Comparison of ENCODE assay signal across 3 cellular contexts in genomic region chr18:9772847-9773677, GRCh38.
TF ChIP-seq lines count a peak whose summit lies in the region.

No MANE protein-coding gene starts in this region.

TF ChIP-seq in IMR-90, 13 proteins besides CTCF, POLR2A, EP300 and RAD21 (continued from another document):
- TF ChIP-seq MXI1 (IDR thresholded peaks at IDR 0.05; ENCODE audit: borderline replicate concordance, low read depth, low read length) = no peak
- TF ChIP-seq ELK1 (IDR thresholded peaks at IDR 0.05; ENCODE audit: borderline replicate concordance, low read depth, low read length) = no peak
- TF ChIP-seq CHD1 (IDR thresholded peaks at IDR 0.05; ENCODE audit: low read depth, low read length) = no peak
- no peak for TF ChIP-seq RFX5 (IDR thresholded peaks at IDR 0.05; ENCODE audit: low read depth, low read length)
- TF ChIP-seq RCOR1 (IDR thresholded peaks at IDR 0.05; ENCODE audit: insufficient replicate concordance, low read length) = no peak
- no peak for TF ChIP-seq NFE2L2 (IDR thresholded peaks at IDR 0.05; ENCODE audit: low read depth, low read length)
- TF ChIP-seq SMC3 (IDR thresholded peaks at IDR 0.05; ENCODE audit: low read depth, low read length) = no peak
- TF ChIP-seq CEBPB (IDR thresholded peaks at IDR 0.05; ENCODE audit: low read depth, low read length) = no peak
- TF ChIP-seq MAFK (IDR thresholded peaks at IDR 0.05; ENCODE audit: low read depth, low read length) = no peak
- TF ChIP-seq USF2 (IDR thresholded peaks at IDR 0.05; ENCODE audit: low read depth, low read length) = no peak
- TF ChIP-seq MAZ (IDR thresholded peaks at IDR 0.05; ENCODE audit: borderline replicate concordance, low read depth, low read length) = no peak
- TF ChIP-seq FOS (IDR thresholded peaks at IDR 0.05; ENCODE audit: low read depth, low read length) = no peak

TF ChIP-seq in K562, 482 proteins besides CTCF, POLR2A, EP300 and RAD21 (continued from another document):
- TF ChIP-seq HMGXB4 (CRISPR knock-in tag; IDR thresholded peaks at IDR 0.05) (no peak), SMARCB1 (IDR thresholded peaks at IDR 0.05; ENCODE audit: insufficient read length, low read depth) (no peak)

TF ChIP-seq in SK-N-SH treated with all-trans-retinoic acid at 6 μM for 48 hours, 23 proteins besides CTCF, POLR2A, EP300 and RAD21 (continued from another document):
- TF ChIP-seq SNAI2 (CRISPR knock-in tag; IDR thresholded peaks at IDR 0.05) (no peak), TSHZ2 (CRISPR knock-in tag; IDR thresholded peaks at IDR 0.05) (no peak), CSDC2 (CRISPR knock-in tag; IDR thresholded peaks at IDR 0.05) (no peak), PATZ1 (CRISPR knock-in tag; IDR thresholded peaks at IDR 0.05; ENCODE audit: borderline replicate concordance) (no peak), ZNF8 (CRISPR knock-in tag; IDR thresholded peaks at IDR 0.05) (no peak), ISL1 (CRISPR knock-in tag; IDR thresholded peaks at IDR 0.05) (no peak), ZC3H10 (CRISPR knock-in tag; IDR thresholded peaks at IDR 0.05) (no peak), TOX (CRISPR knock-in tag; IDR thresholded peaks at IDR 0.05; ENCODE audit: borderline replicate concordance) (no peak), BACH2 (CRISPR knock-in tag; IDR thresholded peaks at IDR 0.05; ENCODE audit: borderline replicate concordance) (no peak), ZFP30 (CRISPR knock-in tag; IDR thresholded peaks at IDR 0.05) (no peak), PPARA (CRISPR knock-in tag; IDR thresholded peaks at IDR 0.05; ENCODE audit: borderline replicate concordance) (no peak), ARNTL (CRISPR knock-in tag; IDR thresholded peaks at IDR 0.05; ENCODE audit: borderline replicate concordance, low read depth) (no peak), GLIS3 (CRISPR knock-in tag; IDR thresholded peaks at IDR 0.05) (no peak), CSRNP3 (CRISPR knock-in tag; IDR thresholded peaks at IDR 0.05) (no peak), ESRRG (CRISPR knock-in tag; IDR thresholded peaks at IDR 0.05) (no peak), POU6F1 (CRISPR knock-in tag; IDR thresholded peaks at IDR 0.05; ENCODE audit: borderline replicate concordance, low read depth) (no peak), RARB (CRISPR knock-in tag; IDR thresholded peaks at IDR 0.05) (no peak)
